ENCODE assay signal across 29 cellular contexts in genomic region chr6:144856622-144857021, GRCh38.
"Had no signal": no experiment of that assay in that cellular context is flagged by ENCODE, and none has a peak within 500 bp of the region (broad histone marks: within the 10 kb centered on the region; RNA-seq: fewer than 3 reads in every experiment).

No MANE protein-coding gene starts in this region.

- H3K4me1 ChIP-seq: stomach, suprapubic skin, testis, thyroid gland, tibial artery, tibial nerve, transverse colon, upper lobe of left lung, upper lobe of right lung, uterus, vagina had no signal

- H3K27me3 Mint-ChIP-seq: stimulated activated memory B cell treated with anti-CD40 and anti-IgM and Interleukin-4, amounts not matched to agents 10 μg/mL and 1 μg/mL and 100 μg/mL, for 72 hours; stimulated activated naive B cell treated with anti-CD40 and anti-IgM and Interleukin-4, amounts not matched to agents 10 μg/mL and 1 μg/mL and 100 μg/mL, for 72 hours; stimulated activated naive CD8-positive, alpha-beta T cell treated with anti-CD3 and anti-CD28 coated beads, Interleukin-15, amount 100 ng/mL, for 72 hours; stimulated activated naive CD8-positive, alpha-beta T cell treated with anti-CD3 and anti-CD28 coated beads, Interleukin-15, Interleukin-2, amounts not matched to agents 100 ng/mL and 50 ng/mL, for 24 hours; type B pancreatic cell had no signal

- H3K27me3 ChIP-seq: stomach, suprapubic skin, testis, thyroid gland, tibial artery, tibial nerve, transverse colon, upper lobe of left lung, upper lobe of right lung, uterus, vagina had no signal

- H3K36me3 ChIP-seq: thoracic aorta, uterus had no signal

- FAIRE-seq: urothelium cell line had no signal

- H3K36me3 Mint-ChIP-seq: stimulated activated effector memory CD8-positive, alpha-beta T cell treated with anti-CD3 and anti-CD28 coated beads, Interleukin-12 subunit alpha, Interleukin-12 subunit beta, amount 100 ng/mL, for 72 hours; stimulated activated naive B cell treated with anti-CD40 and anti-IgM and Interleukin-4, amounts not matched to agents 10 μg/mL and 1 μg/mL and 100 μg/mL, for 72 hours; type B pancreatic cell had no signal

- ATAC-seq: stimulated activated memory B cell treated with anti-CD40 and anti-IgM and Interleukin-4, amounts not matched to agents 10 μg/mL and 1 μg/mL and 100 μg/mL, for 72 hours; stimulated activated naive B cell treated with anti-CD40 and anti-IgM and Interleukin-4, amounts not matched to agents 10 μg/mL and 1 μg/mL and 100 μg/mL, for 72 hours; stimulated activated naive CD8-positive, alpha-beta T cell treated with anti-CD3 and anti-CD28 coated beads, Interleukin-15, amount 100 ng/mL, for 72 hours; stimulated activated naive CD8-positive, alpha-beta T cell treated with anti-CD3 and anti-CD28 coated beads, Interleukin-15, Interleukin-2, amounts not matched to agents 100 U/mL and 50 U/mL, for 24 hours had no signal

- H3K4me3 ChIP-seq: stomach, suprapubic skin, testis, thoracic aorta, thyroid gland, tibial artery, tibial nerve, transverse colon, upper lobe of left lung, upper lobe of right lung, uterus, vagina had no signal

- H3K4me1 Mint-ChIP-seq: stimulated activated memory B cell treated with anti-CD40 and anti-IgM and Interleukin-4, amounts not matched to agents 10 μg/mL and 1 μg/mL and 100 μg/mL, for 72 hours; stimulated activated naive B cell treated with anti-CD40 and anti-IgM and Interleukin-4, amounts not matched to agents 10 μg/mL and 1 μg/mL and 100 μg/mL, for 72 hours had no signal

- H3K9me3 Mint-ChIP-seq: stimulated activated effector memory CD8-positive, alpha-beta T cell treated with anti-CD3 and anti-CD28 coated beads, Interleukin-12 subunit alpha, Interleukin-12 subunit beta, amount 100 ng/mL, for 72 hours; stimulated activated naive B cell treated with anti-CD40 and anti-IgM and Interleukin-4, amounts not matched to agents 10 μg/mL and 1 μg/mL and 100 μg/mL, for 72 hours; stimulated activated naive CD8-positive, alpha-beta T cell treated with anti-CD3 and anti-CD28 coated beads, Interleukin-15, amount 100 ng/mL, for 72 hours; type B pancreatic cell had no signal

- H3K27ac Mint-ChIP-seq: stimulated activated effector memory CD8-positive, alpha-beta T cell treated with anti-CD3 and anti-CD28 coated beads, Interleukin-12 subunit alpha, Interleukin-12 subunit beta, amount 100 ng/mL, for 72 hours; stimulated activated memory B cell treated with anti-CD40 and anti-IgM and Interleukin-4, amounts not matched to agents 10 μg/mL and 1 μg/mL and 100 μg/mL, for 72 hours; stimulated activated naive B cell treated with anti-CD40 and anti-IgM and Interleukin-4, amounts not matched to agents 10 μg/mL and 1 μg/mL and 100 μg/mL, for 72 hours; stimulated activated naive CD8-positive, alpha-beta T cell treated with anti-CD3 and anti-CD28 coated beads, Interleukin-15, amount 100 ng/mL, for 72 hours; stimulated activated naive CD8-positive, alpha-beta T cell treated with anti-CD3 and anti-CD28 coated beads, Interleukin-15, Interleukin-2, amounts not matched to agents 100 ng/mL and 50 ng/mL, for 24 hours; type B pancreatic cell had no signal

- H3K4me3 Mint-ChIP-seq: stimulated activated effector memory CD8-positive, alpha-beta T cell treated with anti-CD3 and anti-CD28 coated beads, Interleukin-12 subunit alpha, Interleukin-12 subunit beta, amount 100 ng/mL, for 72 hours; stimulated activated memory B cell treated with anti-CD40 and anti-IgM and Interleukin-4, amounts not matched to agents 10 μg/mL and 1 μg/mL and 100 μg/mL, for 72 hours; stimulated activated naive B cell treated with anti-CD40 and anti-IgM and Interleukin-4, amounts not matched to agents 10 μg/mL and 1 μg/mL and 100 μg/mL, for 72 hours; stimulated activated naive CD8-positive, alpha-beta T cell treated with anti-CD3 and anti-CD28 coated beads, Interleukin-15, amount 100 ng/mL, for 72 hours; stimulated activated naive CD8-positive, alpha-beta T cell treated with anti-CD3 and anti-CD28 coated beads, Interleukin-15, Interleukin-2, amounts not matched to agents 100 ng/mL and 50 ng/mL, for 24 hours; type B pancreatic cell had no signal

- H3K9me3 ChIP-seq: stomach, suprapubic skin, testis, thoracic aorta, thyroid gland, tibial artery, tibial nerve, transverse colon, upper lobe of left lung, upper lobe of right lung, uterus, vagina had no signal

- DNase-seq: stimulated activated CD4-positive, alpha-beta T cell treated with anti-CD3 and anti-CD28 coated beads, Interleukin-2, amount 100 ng/mL, for 48 hours; stimulated activated CD4-positive, alpha-beta T cell treated with anti-CD3 and anti-CD28 coated beads, Interleukin-4, amount 100 ng/mL, for 1 hour; stimulated activated CD4-positive, alpha-beta T cell treated with anti-CD3 and anti-CD28 coated beads, Interleukin-4, amount 100 ng/mL, for 24 hours; stimulated activated CD4-positive, alpha-beta T cell treated with anti-CD3 and anti-CD28 coated beads, Interleukin-4, amount 100 ng/mL, for 4 hours; stimulated activated CD8-positive, alpha-beta memory T cell treated with anti-CD3 and anti-CD28 coated beads, Interleukin-4, amount 100 ng/mL, for 48 hours; stimulated activated naive B cell treated with anti-CD40 and anti-IgM and Interleukin-4, amounts not matched to agents 10 μg/mL and 1 μg/mL and 100 μg/mL, for 72 hours; stimulated activated naive CD4-positive, alpha-beta T cell; stimulated activated naive CD4-positive, alpha-beta T cell treated with Interleukin-2 at 50 U/mL for 16 hours; stimulated activated naive CD8-positive, alpha-beta T cell treated with anti-CD3 and anti-CD28 coated beads, Interleukin-15, amount 100 ng/mL, for 72 hours; stimulated activated naive CD8-positive, alpha-beta T cell treated with anti-CD3 and anti-CD28 coated beads, Interleukin-15, Interleukin-2, amounts not matched to agents 100 U/mL and 50 U/mL, for 24 hours; stomach; substantia nigra; testis; thyroid gland; tibial artery; transverse colon; trophoblast cell; upper lobe of left lung; upper lobe of right lung; uterus had no signal

- H3K27ac ChIP-seq: stomach, suprapubic skin, testis, thoracic aorta, thyroid gland, tibial artery, tibial nerve, transverse colon, upper lobe of left lung, upper lobe of right lung, uterus, vagina had no signal
